34 cellular contexts compared by ENCODE assay signal in genomic region chr2:5052905-5053304, GRCh38.
"Had no signal": no experiment of that assay in that cellular context is flagged by ENCODE, and none has a peak within 500 bp of the region (broad histone marks: within the 10 kb centered on the region; RNA-seq: fewer than 3 reads in every experiment).

No MANE protein-coding gene starts in this region.

- H3K9me3 ChIP-seq: adrenal gland, ascending aorta, body of pancreas, breast epithelium had no signal

- H3K27ac ChIP-seq: adrenal gland, ascending aorta, body of pancreas, brain microvascular endothelial cell, breast epithelium, cardiac muscle cell had no signal

- DNase-seq: activated effector memory CD4-positive, alpha-beta T cell treated with anti-CD3 and anti-CD28 coated beads, Interleukin-2, amount 50 U/mL, for 16 hours; activated effector memory CD4-positive, alpha-beta T cell treated with Interleukin-2 at 50 U/mL for 16 hours; activated gamma-delta T cell; activated gamma-delta T cell treated with Interleukin-2 at 50 U/mL for 16 hours; activated naive CD4-positive, alpha-beta T cell; activated naive CD4-positive, alpha-beta T cell treated with anti-CD3 and anti-CD28 coated beads for 36 hours; activated naive CD4-positive, alpha-beta T cell treated with anti-CD3 and anti-CD28 coated beads, Interleukin-2, amount 10 ng/mL, durations not matched to agents 7 days and 5 days; activated naive CD4-positive, alpha-beta T cell treated with anti-CD3 and anti-CD28 coated beads, Interleukin-2, amount 50 U/mL, for 16 hours; activated naive CD4-positive, alpha-beta T cell treated with Interleukin-2 at 50 U/mL for 16 hours; activated naive CD8-positive, alpha-beta T cell treated with anti-CD3 and anti-CD28 coated beads for 36 hours; activated naive CD8-positive, alpha-beta T cell treated with anti-CD3 and anti-CD28 coated beads, Interleukin-2, amount 10 ng/mL, durations not matched to agents 7 days and 5 days; activated naive CD8-positive, alpha-beta T cell treated with anti-CD3 and anti-CD28 coated beads, Interleukin-2, amount 50 U/mL, for 24 hours; activated T-cell treated with anti-CD3 and anti-CD28 coated beads, Interleukin-2, amount 50 U/mL, for 1 hour; activated T-cell treated with anti-CD3 and anti-CD28 coated beads, Interleukin-2, amount 50 U/mL, for 24 hours; activated T-cell treated with anti-CD3 and anti-CD28 coated beads, Interleukin-2, amount 50 U/mL, for 4 hours; activated T-cell treated with anti-CD3 and anti-CD28 coated beads, Interleukin-2, amount 50 U/mL, for 48 hours; activated T-cell treated with anti-CD3 and anti-CD28 coated beads, Interleukin-2, amount 50 U/mL, for 72 hours; adrenal gland; amniotic stem cell; amygdala; anterior cingulate cortex; aorta; body of pancreas; brain microvascular endothelial cell; caudate nucleus; central memory CD4-positive, alpha-beta T cell; cerebellar nuclear complex had no signal

- H3K4me3 ChIP-seq: adrenal gland, ascending aorta, body of pancreas, breast epithelium, cardiac muscle cell had no signal

- ATAC-seq: activated naive CD4-positive, alpha-beta T cell treated with anti-CD3 and anti-CD28 coated beads, Interleukin-2, amount 50 U/mL, for 72 hours; activated naive CD8-positive, alpha-beta T cell treated with anti-CD3 and anti-CD28 coated beads, Interleukin-2, amount 50 U/mL, for 24 hours; activated T-cell treated with anti-CD3 and anti-CD28 coated beads, Interleukin-2, amount 50 U/mL, for 4 hours; activated T-cell treated with anti-CD3 and anti-CD28 coated beads, Interleukin-2, amount 50 U/mL, for 72 hours; activated T-helper 17 cell treated with anti-CD3 and anti-CD28 coated beads, Interleukin-2, amount 50 U/mL, for 72 hours; body of pancreas had no signal

- H3K4me1 ChIP-seq: adrenal gland, ascending aorta, body of pancreas, breast epithelium had no signal

- H3K36me3 ChIP-seq: adrenal gland, ascending aorta, brain microvascular endothelial cell, breast epithelium, cardiac muscle cell had no signal

- H3K27me3 ChIP-seq: adrenal gland, ascending aorta, body of pancreas, brain microvascular endothelial cell, breast epithelium, cardiac muscle cell had no signal

- FAIRE-seq: astrocyte, bronchial epithelial cell had no signal
